In genomic region chr17:39239640-39240314, GRCh38 we compare ENCODE assay signal across 8 cellular contexts. TPM values are rescaled to one million over a fixed set of nuclear protein-coding genes. Genes with fewer than 3 reads are reported as not detected.
DNase-seq lines count a peak whose midpoint lies in the region; ATAC-seq and TF ChIP-seq lines count a peak whose summit lies in the region.

No MANE protein-coding gene starts in this region.

- H3K9me3 Mint-ChIP-seq in chondrocyte (ENCODE audit: low read depth): no peaks in the 10 kb centered on the region

- no peaks in the 10 kb centered on the region for H3K36me3 ChIP-seq in GM06990 (ENCODE audit: control insufficient read depth, insufficient read depth, low read length)

- H3K4me3 Mint-ChIP-seq in chondrocyte (ENCODE audit: unreplicated experiment): no peak overlapping the region

- DNase-seq in GM06990 (ENCODE audit: extremely low read depth, insufficient read length) (peak; percentile 71), NCI-H2029 (lab: John Stamatoyannopoulos, UW) (peak; percentile 44), chondrocyte (ENCODE audit: low spot score) (no peak), mesenteric fat pad (ENCODE audit: low spot score) (peak; percentile 87), HPDE6-E6E7 (ENCODE audit: extremely low spot score) (no peak)
- peak; percentile 50 to 67 for DNase-seq in activated CD4-positive, alpha-beta T cell treated with anti-CD3 and anti-CD28 coated beads for 4 hours
- peak; percentile 78 for DNase-seq in stimulated activated naive CD8-positive, alpha-beta T cell treated with anti-CD3 and anti-CD28 coated beads, Interleukin-15, Interleukin-2, amounts not matched to agents 100 U/mL and 50 U/mL, for 24 hours

- peak; percentile 87 for TF ChIP-seq CTCF in GM06990 (IDR thresholded peaks at IDR 0.05; ENCODE audit: insufficient read depth, low read length, poor library complexity, severe bottlenecking)
- peak; percentile 78 for TF ChIP-seq CTCF in chondrocyte (IDR thresholded peaks at IDR 0.05)

- no peaks in the 10 kb centered on the region; the same call in 1 of the 2 replicates for H3K27me3 ChIP-seq in GM06990 (replicated peaks; ENCODE audit: control insufficient read depth, insufficient read depth, low read length)

- H3K27ac Mint-ChIP-seq in chondrocyte (ENCODE audit: unreplicated experiment): no peak overlapping the region

- H3K36me3 Mint-ChIP-seq in chondrocyte (ENCODE audit: low read depth): no peaks in the 10 kb centered on the region

- peaks cover 5% of the 10 kb centered on the region for H3K27me3 Mint-ChIP-seq in chondrocyte (ENCODE audit: low read depth)

- peaks cover 25% of the 10 kb centered on the region for H3K4me1 Mint-ChIP-seq in chondrocyte (ENCODE audit: low read depth)

- peak; percentile 54 for ATAC-seq in stimulated activated naive CD8-positive, alpha-beta T cell treated with anti-CD3 and anti-CD28 coated beads, Interleukin-15, Interleukin-2, amounts not matched to agents 100 U/mL and 50 U/mL, for 24 hours
- no peak for ATAC-seq in HG03097 (IDR thresholded peaks at IDR 0.05; ENCODE audit: low FRiP score, unreplicated experiment)

- H3K4me3 ChIP-seq in GM06990 (replicated peaks; ENCODE audit: low read depth, low read length): no peak overlapping the region

RNA-seq across cellular contexts. Expression of gene STAC2, which starts 14.0 kb away (rescaled TPM):
- total RNA-seq in chondrocyte (0.35 to 1.1 TPM (median 0.44 TPM) in 3 replicates), mesenteric fat pad (0.16 TPM)

RNA-seq across cellular contexts. Expression of gene RPL19, which starts 39.7 kb away (rescaled TPM):
- 1,031 to 1,318 TPM (median 1,035 TPM) in 3 replicates for total RNA-seq in chondrocyte
- total RNA-seq in mesenteric fat pad: 1,346 TPM

RNA-seq across cellular contexts. Expression of gene CACNB1, which starts 42.3 kb away (rescaled TPM):
- total RNA-seq in chondrocyte (22.6 to 25.5 TPM (median 24.1 TPM) in 3 replicates), mesenteric fat pad (5.1 TPM)

Comparison
In these comparisons a context has a peak if more than half of its experiments do, and no peak if none do; other contexts are left out.
1. DNase-seq: peak in GM06990 (single experiment), NCI-H2029 (single experiment), activated CD4-positive, alpha-beta T cell treated with anti-CD3 and anti-CD28 coated beads for 4 hours (2 of 2), mesenteric fat pad (single experiment) and stimulated activated naive CD8-positive, alpha-beta T cell treated with anti-CD3 and anti-CD28 coated beads, Interleukin-15, Interleukin-2, amounts not matched to agents 100 U/mL and 50 U/mL, for 24 hours (single experiment); none in chondrocyte (single experiment) and HPDE6-E6E7 (single experiment).